ENCODE assay signal across 1 cellular context in the genomic region with DNA sequence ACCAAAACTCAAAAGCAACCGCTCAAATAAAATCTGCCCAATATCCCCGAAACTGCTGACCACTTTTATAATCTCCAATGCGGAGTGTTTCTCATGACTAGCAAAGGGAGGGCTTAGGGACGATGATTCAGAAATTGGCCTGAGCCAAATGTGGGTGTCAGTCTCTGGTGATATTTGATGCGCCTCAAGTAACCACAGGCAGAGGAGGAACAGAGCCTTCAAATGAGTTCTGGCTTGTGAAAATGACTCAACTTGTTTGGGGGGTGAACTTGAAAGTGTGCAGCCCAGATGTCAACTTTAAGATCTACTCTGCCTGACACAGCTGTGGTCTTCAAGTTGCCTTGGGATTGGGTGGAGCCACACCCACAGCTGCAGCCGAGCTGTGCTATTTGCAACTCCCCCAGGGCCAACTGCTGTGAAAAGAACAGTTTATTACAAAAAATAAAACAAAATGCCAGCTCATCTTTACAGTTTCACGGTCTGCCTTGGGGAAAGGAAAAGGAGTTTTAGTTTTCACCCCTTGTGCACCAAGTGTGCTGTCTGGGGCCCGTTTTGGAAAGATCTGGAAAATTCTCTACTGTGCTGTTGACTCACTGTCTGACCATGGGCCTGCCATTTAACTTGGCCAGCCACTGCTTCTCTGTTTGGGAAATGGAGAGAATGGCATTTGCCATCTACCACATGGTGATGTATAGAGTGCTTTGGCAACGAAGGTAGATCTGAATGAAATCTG.
A peak's percentile ranks its signal among the peaks of the same experiment; 100 is the strongest.
TF ChIP-seq lines count a peak whose summit lies in the region.

No MANE protein-coding gene starts in this region.

TF ChIP-seq in HEK293, 187 proteins besides CTCF, POLR2A, EP300 and RAD21 (continued from another document and continues in another):
- TF ChIP-seq ZNF302 (tag by site-specific recombination; IDR thresholded peaks at IDR 0.05; ENCODE audit: low read depth): no peak
- TF ChIP-seq, protein P1, sequence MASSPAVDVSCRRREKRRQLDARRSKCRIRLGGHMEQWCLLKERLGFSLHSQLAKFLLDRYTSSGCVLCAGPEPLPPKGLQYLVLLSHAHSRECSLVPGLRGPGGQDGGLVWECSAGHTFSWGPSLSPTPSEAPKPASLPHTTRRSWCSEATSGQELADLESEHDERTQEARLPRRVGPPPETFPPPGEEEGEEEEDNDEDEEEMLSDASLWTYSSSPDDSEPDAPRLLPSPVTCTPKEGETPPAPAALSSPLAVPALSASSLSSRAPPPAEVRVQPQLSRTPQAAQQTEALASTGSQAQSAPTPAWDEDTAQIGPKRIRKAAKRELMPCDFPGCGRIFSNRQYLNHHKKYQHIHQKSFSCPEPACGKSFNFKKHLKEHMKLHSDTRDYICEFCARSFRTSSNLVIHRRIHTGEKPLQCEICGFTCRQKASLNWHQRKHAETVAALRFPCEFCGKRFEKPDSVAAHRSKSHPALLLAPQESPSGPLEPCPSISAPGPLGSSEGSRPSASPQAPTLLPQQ (tag by site-specific recombination; IDR thresholded peaks at IDR 0.05): 0 out of 2 replicates have a peak, but pooled peaks have one; percentile 54
- TF ChIP-seq ZEB2 (tag by site-specific recombination; IDR thresholded peaks at IDR 0.05): peak; percentile 68; the same call in 1 of the 2 replicates
- TF ChIP-seq, protein P2, sequence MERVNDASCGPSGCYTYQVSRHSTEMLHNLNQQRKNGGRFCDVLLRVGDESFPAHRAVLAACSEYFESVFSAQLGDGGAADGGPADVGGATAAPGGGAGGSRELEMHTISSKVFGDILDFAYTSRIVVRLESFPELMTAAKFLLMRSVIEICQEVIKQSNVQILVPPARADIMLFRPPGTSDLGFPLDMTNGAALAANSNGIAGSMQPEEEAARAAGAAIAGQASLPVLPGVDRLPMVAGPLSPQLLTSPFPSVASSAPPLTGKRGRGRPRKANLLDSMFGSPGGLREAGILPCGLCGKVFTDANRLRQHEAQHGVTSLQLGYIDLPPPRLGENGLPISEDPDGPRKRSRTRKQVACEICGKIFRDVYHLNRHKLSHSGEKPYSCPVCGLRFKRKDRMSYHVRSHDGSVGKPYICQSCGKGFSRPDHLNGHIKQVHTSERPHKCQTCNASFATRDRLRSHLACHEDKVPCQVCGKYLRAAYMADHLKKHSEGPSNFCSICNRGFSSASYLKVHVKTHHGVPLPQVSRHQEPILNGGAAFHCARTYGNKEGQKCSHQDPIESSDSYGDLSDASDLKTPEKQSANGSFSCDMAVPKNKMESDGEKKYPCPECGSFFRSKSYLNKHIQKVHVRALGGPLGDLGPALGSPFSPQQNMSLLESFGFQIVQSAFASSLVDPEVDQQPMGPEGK (tag by site-specific recombination; IDR thresholded peaks at IDR 0.05): peak; percentile 43; the same call in 1 of the 2 replicates
- TF ChIP-seq, protein P3, sequence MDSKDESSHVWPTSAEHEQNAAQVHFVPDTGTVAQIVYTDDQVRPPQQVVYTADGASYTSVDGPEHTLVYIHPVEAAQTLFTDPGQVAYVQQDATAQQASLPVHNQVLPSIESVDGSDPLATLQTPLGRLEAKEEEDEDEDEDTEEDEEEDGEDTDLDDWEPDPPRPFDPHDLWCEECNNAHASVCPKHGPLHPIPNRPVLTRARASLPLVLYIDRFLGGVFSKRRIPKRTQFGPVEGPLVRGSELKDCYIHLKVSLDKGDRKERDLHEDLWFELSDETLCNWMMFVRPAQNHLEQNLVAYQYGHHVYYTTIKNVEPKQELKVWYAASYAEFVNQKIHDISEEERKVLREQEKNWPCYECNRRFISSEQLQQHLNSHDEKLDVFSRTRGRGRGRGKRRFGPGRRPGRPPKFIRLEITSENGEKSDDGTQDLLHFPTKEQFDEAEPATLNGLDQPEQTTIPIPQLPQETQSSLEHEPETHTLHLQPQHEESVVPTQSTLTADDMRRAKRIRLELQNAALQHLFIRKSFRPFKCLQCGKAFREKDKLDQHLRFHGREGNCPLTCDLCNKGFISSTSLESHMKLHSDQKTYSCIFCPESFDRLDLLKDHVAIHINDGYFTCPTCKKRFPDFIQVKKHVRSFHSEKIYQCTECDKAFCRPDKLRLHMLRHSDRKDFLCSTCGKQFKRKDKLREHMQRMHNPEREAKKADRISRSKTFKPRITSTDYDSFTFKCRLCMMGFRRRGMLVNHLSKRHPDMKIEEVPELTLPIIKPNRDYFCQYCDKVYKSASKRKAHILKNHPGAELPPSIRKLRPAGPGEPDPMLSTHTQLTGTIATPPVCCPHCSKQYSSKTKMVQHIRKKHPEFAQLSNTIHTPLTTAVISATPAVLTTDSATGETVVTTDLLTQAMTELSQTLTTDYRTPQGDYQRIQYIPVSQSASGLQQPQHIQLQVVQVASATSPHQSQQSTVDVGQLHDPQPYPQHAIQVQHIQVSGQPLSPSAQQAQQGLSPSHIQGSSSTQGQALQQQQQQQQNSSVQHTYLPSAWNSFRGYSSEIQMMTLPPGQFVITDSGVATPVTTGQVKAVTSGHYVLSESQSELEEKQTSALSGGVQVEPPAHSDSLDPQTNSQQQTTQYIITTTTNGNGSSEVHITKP (tag by site-specific recombination; IDR thresholded peaks at IDR 0.05): peak; percentile 80
- no peak for TF ChIP-seq ZBTB1 (tag by site-specific recombination; IDR thresholded peaks at IDR 0.05)
- TF ChIP-seq, protein P4, sequence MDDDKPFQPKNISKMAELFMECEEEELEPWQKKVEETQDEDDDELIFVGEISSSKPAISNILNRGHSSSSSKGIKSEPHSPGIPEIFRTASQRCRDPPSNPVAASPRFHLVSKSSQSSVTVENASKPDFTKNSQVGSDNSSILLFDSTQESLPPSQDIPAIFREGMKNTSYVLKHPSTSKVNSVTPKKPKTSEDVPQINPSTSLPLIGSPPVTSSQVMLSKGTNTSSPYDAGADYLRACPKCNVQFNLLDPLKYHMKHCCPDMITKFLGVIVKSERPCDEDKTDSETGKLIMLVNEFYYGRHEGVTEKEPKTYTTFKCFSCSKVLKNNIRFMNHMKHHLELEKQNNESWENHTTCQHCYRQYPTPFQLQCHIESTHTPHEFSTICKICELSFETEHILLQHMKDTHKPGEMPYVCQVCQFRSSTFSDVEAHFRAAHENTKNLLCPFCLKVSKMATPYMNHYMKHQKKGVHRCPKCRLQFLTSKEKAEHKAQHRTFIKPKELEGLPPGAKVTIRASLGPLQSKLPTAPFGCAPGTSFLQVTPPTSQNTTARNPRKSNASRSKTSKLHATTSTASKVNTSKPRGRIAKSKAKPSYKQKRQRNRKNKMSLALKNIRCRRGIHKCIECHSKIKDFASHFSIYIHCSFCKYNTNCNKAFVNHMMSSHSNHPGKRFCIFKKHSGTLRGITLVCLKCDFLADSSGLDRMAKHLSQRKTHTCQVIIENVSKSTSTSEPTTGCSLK (tag by site-specific recombination; IDR thresholded peaks at IDR 0.05): no peak
- TF ChIP-seq, protein P5, sequence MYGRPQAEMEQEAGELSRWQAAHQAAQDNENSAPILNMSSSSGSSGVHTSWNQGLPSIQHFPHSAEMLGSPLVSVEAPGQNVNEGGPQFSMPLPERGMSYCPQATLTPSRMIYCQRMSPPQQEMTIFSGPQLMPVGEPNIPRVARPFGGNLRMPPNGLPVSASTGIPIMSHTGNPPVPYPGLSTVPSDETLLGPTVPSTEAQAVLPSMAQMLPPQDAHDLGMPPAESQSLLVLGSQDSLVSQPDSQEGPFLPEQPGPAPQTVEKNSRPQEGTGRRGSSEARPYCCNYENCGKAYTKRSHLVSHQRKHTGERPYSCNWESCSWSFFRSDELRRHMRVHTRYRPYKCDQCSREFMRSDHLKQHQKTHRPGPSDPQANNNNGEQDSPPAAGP (tag by site-specific recombination; IDR thresholded peaks at IDR 0.05): 0 out of 2 replicates have a peak, but pooled peaks have one; percentile 30
- 0 out of 2 replicates have a peak, but pooled peaks have one; percentile 23 for TF ChIP-seq ZNF366 (tag by site-specific recombination; conservative IDR thresholded peaks at IDR 0.05)
- TF ChIP-seq ZNF184 (tag by site-specific recombination; IDR thresholded peaks at IDR 0.05): no peak
- no peak for TF ChIP-seq ZNF23 (tag by site-specific recombination; IDR thresholded peaks at IDR 0.05; ENCODE audit: borderline replicate concordance)
- TF ChIP-seq, protein P6, sequence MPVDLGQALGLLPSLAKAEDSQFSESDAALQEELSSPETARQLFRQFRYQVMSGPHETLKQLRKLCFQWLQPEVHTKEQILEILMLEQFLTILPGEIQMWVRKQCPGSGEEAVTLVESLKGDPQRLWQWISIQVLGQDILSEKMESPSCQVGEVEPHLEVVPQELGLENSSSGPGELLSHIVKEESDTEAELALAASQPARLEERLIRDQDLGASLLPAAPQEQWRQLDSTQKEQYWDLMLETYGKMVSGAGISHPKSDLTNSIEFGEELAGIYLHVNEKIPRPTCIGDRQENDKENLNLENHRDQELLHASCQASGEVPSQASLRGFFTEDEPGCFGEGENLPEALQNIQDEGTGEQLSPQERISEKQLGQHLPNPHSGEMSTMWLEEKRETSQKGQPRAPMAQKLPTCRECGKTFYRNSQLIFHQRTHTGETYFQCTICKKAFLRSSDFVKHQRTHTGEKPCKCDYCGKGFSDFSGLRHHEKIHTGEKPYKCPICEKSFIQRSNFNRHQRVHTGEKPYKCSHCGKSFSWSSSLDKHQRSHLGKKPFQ (tag by site-specific recombination; IDR thresholded peaks at IDR 0.05): no peak
- TF ChIP-seq ZFHX2 (tag by site-specific recombination; conservative IDR thresholded peaks at IDR 0.05): peak; percentile 81
- no peak for TF ChIP-seq ZBTB20 (tag by site-specific recombination; IDR thresholded peaks at IDR 0.05)
- peak; percentile 76 for TF ChIP-seq SP7 (tag by site-specific recombination; IDR thresholded peaks at IDR 0.05)
- no peak for TF ChIP-seq ZNF548 (tag by site-specific recombination; IDR thresholded peaks at IDR 0.05)
- peak; percentile 57; the same call in 1 of the 2 replicates for TF ChIP-seq KLF9 (tag by site-specific recombination; IDR thresholded peaks at IDR 0.05; ENCODE audit: low read depth)
- TF ChIP-seq WT1 (tag by site-specific recombination; IDR thresholded peaks at IDR 0.05): peak; percentile 55; the same call in 1 of the 2 replicates
- peak; percentile 29; the same call in 1 of the 2 replicates for TF ChIP-seq KLF1 (tag by site-specific recombination; IDR thresholded peaks at IDR 0.05)
- TF ChIP-seq, protein P7, sequence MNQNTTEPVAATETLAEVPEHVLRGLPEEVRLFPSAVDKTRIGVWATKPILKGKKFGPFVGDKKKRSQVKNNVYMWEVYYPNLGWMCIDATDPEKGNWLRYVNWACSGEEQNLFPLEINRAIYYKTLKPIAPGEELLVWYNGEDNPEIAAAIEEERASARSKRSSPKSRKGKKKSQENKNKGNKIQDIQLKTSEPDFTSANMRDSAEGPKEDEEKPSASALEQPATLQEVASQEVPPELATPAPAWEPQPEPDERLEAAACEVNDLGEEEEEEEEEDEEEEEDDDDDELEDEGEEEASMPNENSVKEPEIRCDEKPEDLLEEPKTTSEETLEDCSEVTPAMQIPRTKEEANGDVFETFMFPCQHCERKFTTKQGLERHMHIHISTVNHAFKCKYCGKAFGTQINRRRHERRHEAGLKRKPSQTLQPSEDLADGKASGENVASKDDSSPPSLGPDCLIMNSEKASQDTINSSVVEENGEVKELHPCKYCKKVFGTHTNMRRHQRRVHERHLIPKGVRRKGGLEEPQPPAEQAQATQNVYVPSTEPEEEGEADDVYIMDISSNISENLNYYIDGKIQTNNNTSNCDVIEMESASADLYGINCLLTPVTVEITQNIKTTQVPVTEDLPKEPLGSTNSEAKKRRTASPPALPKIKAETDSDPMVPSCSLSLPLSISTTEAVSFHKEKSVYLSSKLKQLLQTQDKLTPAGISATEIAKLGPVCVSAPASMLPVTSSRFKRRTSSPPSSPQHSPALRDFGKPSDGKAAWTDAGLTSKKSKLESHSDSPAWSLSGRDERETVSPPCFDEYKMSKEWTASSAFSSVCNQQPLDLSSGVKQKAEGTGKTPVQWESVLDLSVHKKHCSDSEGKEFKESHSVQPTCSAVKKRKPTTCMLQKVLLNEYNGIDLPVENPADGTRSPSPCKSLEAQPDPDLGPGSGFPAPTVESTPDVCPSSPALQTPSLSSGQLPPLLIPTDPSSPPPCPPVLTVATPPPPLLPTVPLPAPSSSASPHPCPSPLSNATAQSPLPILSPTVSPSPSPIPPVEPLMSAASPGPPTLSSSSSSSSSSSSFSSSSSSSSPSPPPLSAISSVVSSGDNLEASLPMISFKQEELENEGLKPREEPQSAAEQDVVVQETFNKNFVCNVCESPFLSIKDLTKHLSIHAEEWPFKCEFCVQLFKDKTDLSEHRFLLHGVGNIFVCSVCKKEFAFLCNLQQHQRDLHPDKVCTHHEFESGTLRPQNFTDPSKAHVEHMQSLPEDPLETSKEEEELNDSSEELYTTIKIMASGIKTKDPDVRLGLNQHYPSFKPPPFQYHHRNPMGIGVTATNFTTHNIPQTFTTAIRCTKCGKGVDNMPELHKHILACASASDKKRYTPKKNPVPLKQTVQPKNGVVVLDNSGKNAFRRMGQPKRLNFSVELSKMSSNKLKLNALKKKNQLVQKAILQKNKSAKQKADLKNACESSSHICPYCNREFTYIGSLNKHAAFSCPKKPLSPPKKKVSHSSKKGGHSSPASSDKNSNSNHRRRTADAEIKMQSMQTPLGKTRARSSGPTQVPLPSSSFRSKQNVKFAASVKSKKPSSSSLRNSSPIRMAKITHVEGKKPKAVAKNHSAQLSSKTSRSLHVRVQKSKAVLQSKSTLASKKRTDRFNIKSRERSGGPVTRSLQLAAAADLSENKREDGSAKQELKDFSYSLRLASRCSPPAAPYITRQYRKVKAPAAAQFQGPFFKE (tag by site-specific recombination; IDR thresholded peaks at IDR 0.05; ENCODE audit: borderline replicate concordance): no peak
- TF ChIP-seq, protein P8, sequence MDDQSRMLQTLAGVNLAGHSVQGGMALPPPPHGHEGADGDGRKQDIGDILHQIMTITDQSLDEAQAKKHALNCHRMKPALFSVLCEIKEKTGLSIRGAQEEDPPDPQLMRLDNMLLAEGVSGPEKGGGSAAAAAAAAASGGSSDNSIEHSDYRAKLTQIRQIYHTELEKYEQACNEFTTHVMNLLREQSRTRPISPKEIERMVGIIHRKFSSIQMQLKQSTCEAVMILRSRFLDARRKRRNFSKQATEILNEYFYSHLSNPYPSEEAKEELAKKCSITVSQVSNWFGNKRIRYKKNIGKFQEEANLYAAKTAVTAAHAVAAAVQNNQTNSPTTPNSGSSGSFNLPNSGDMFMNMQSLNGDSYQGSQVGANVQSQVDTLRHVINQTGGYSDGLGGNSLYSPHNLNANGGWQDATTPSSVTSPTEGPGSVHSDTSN (CRISPR knock-in tag; IDR thresholded peaks at IDR 0.05): no peak
- peak; percentile 89 for TF ChIP-seq FEZF1 (tag by site-specific recombination; IDR thresholded peaks at IDR 0.05)
- no peak for TF ChIP-seq ZNF549 (tag by site-specific recombination; IDR thresholded peaks at IDR 0.05)
- peak; percentile 50 for TF ChIP-seq GLIS1 (tag by site-specific recombination; IDR thresholded peaks at IDR 0.05)
- TF ChIP-seq, protein P9, sequence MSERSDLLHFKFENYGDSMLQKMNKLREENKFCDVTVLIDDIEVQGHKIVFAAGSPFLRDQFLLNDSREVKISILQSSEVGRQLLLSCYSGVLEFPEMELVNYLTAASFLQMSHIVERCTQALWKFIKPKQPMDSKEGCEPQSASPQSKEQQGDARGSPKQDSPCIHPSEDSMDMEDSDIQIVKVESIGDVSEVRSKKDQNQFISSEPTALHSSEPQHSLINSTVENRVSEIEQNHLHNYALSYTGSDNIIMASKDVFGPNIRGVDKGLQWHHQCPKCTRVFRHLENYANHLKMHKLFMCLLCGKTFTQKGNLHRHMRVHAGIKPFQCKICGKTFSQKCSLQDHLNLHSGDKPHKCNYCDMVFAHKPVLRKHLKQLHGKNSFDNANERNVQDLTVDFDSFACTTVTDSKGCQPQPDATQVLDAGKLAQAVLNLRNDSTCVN (tag by site-specific recombination; optimal IDR thresholded peaks at IDR 0.05): no peak
- 0 out of 2 replicates have a peak, but pooled peaks have one; percentile 35 for TF ChIP-seq ZNF843 (tag by site-specific recombination; IDR thresholded peaks at IDR 0.05)
